Comparison of ENCODE assay signal across 9 cellular contexts in the genomic region with DNA sequence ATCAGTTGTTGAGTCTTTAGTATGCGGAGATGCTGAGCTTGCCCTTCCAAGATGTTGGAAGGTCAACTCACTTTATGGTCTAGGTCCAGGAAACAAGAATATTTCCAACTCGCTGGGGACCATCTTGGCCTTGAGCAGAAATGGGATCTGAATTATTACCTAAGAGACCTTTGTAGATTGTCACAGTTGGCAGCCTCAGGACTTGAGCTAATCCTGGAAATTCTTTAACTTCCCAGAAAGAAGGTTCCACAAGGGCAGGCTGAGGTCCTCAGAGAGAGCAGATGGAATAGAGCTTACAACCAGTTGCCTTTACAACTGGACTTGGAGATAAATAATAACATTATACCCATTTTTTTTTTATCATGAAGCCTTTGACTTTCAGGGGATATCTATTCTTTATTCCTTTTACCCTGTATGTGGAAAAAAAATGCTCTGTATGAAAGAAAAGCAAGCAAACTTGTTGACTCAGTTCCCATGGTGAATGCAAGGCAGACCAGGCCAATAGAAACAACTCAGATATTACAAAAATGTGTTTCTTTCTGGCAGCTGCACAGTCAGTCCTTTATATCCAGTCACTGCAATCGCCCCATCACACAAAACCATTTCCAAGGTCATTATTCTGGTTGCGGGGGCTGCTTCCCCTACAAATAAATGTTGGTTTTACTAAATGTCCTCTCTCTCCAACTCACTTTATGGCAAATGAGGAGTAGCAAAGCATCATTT.
DNase-seq lines count a peak whose midpoint lies in the region; ATAC-seq and TF ChIP-seq lines count a peak whose summit lies in the region.
"Had no signal": no experiment of that assay in that cellular context is flagged by ENCODE, and none has a peak within 500 bp of the region (broad histone marks: within the 10 kb centered on the region; RNA-seq: fewer than 3 reads in every experiment).

No MANE protein-coding gene starts in this region.

- WGBS in esophagus squamous epithelium, 2 donors, result 66 to 78% methylated on average over 4 of the region's 4 CpGs
- 73% methylated on average over 4 of the region's 4 CpGs for WGBS in suprapubic skin

- no peak for TF ChIP-seq POLR2A in esophagus squamous epithelium (IDR thresholded peaks at IDR 0.05)
- TF ChIP-seq POLR2A in suprapubic skin (IDR thresholded peaks at IDR 0.05), result no peak

- no peaks in the 10 kb centered on the region for H4K20me1 ChIP-seq in KMS-11 (ENCODE audit: insufficient read depth)

- H3K4me2 ChIP-seq in KMS-11, result 0 out of 2 replicates have a peak overlapping the region, but pooled peaks have one; percentile 38

- H3K9me3 ChIP-seq in esophagus squamous epithelium, result no peaks in the 10 kb centered on the region
- no peaks in the 10 kb centered on the region for H3K9me3 ChIP-seq in suprapubic skin

- ATAC-seq in HG03108 (IDR thresholded peaks at IDR 0.05; ENCODE audit: unreplicated experiment) (no peak), HG02840 (IDR thresholded peaks at IDR 0.05; ENCODE audit: low FRiP score, unreplicated experiment) (no peak)

- DNase-seq in esophagus squamous epithelium (lab: John Stamatoyannopoulos, UW) (no peak), midbrain (lab: John Stamatoyannopoulos, UW) (peak; percentile 30), suprapubic skin (ENCODE audit: low spot score in 2 of 2) (no peak), DMS79 treated with DMSO at 0.1 percent for 48 hours (lab: John Stamatoyannopoulos, UW) (no peak)
- DNase-seq in activated T-cell treated with anti-CD3 and anti-CD28 coated beads, Interleukin-2, amount 50 U/mL, for 48 hours, result no peak
- DNase-seq: COR-L47 had no signal

- H2AFZ ChIP-seq in KMS-11 (ENCODE audit: low read depth), result no peak overlapping the region

- H3K4me1 ChIP-seq in KMS-11 (ENCODE audit: low read depth, poor library complexity, severe bottlenecking) (peaks cover 26% of the 10 kb centered on the region), esophagus squamous epithelium (peaks cover 7 to 77% (median 14%) of the 10 kb centered on the region in 3 donors), suprapubic skin (peaks cover 62% of the 10 kb centered on the region)

- H3K4me3 ChIP-seq in KMS-11 (IDR thresholded peaks at IDR 0.05; ENCODE audit: insufficient read depth, low read depth, low read length), result no peak overlapping the region
- no peak overlapping the region for H3K4me3 ChIP-seq in esophagus squamous epithelium
- H3K4me3 ChIP-seq in suprapubic skin, result no peak overlapping the region

- no peak for TF ChIP-seq CTCF in KMS-11 (conservative IDR thresholded peaks at IDR 0.05; ENCODE audit: low read depth, low read length)
- TF ChIP-seq CTCF in esophagus squamous epithelium (IDR thresholded peaks at IDR 0.05), result no peak
- no peak for TF ChIP-seq CTCF in suprapubic skin (IDR thresholded peaks at IDR 0.05)

- H3K9ac ChIP-seq in KMS-11, result no peak overlapping the region

- H3K27me3 ChIP-seq in KMS-11 (ENCODE audit: insufficient read depth, low read depth) (no peaks in the 10 kb centered on the region), esophagus squamous epithelium (no peaks in the 10 kb centered on the region), suprapubic skin (no peaks in the 10 kb centered on the region)

- no peaks in the 10 kb centered on the region for H3K36me3 ChIP-seq in KMS-11 (ENCODE audit: insufficient read depth)
- no peaks in the 10 kb centered on the region for H3K36me3 ChIP-seq in esophagus squamous epithelium
- no peaks in the 10 kb centered on the region for H3K36me3 ChIP-seq in suprapubic skin

- H3K27ac ChIP-seq in KMS-11, result no peak overlapping the region
- H3K27ac ChIP-seq in esophagus squamous epithelium, result peak overlapping the region in 3 of 4 donors; percentile 56 to 84 (median 73)
- peak overlapping the region; percentile 71 for H3K27ac ChIP-seq in suprapubic skin

- TF ChIP-seq EP300 in suprapubic skin (IDR thresholded peaks at IDR 0.05), result no peak

- no peaks in the 10 kb centered on the region for H3K79me2 ChIP-seq in KMS-11 (ENCODE audit: insufficient read depth, low read depth)

- intact Hi-C loops in esophagus squamous epithelium (cut with DNase I), result no loop called here
